Comparison of ENCODE assay signal across 14 cellular contexts in genomic region chr9:132312873-132313272, GRCh38. TPM values are rescaled to one million over a fixed set of nuclear protein-coding genes. Genes with fewer than 3 reads are reported as not detected.
DNase-seq lines count a peak whose midpoint lies in the region; ATAC-seq and TF ChIP-seq lines count a peak whose summit lies in the region.
"Had no signal": no experiment of that assay in that cellular context is flagged by ENCODE, and none has a peak within 500 bp of the region (broad histone marks: within the 10 kb centered on the region; RNA-seq: fewer than 3 reads in every experiment).

No MANE protein-coding gene starts in this region.

- H3K79me2 ChIP-seq in HCT116 (ENCODE audit: insufficient read depth, low read length) = peaks cover 75% of the 10 kb centered on the region
- H3K79me2 ChIP-seq: parathyroid adenoma had no signal

- CTCF ChIA-PET in HCT116 (lab: Charles Lee) = interaction anchor here (0.8 kb wide), 1 partner anchor 42 kb away, joined by 4 read pairs; the partner anchor contains the start of gene SETX
- CTCF ChIA-PET in activated CD4-positive, alpha-beta memory T cell treated with anti-CD3 and anti-CD28 coated beads for 36 hours (lab: Charles Lee) = no interaction called here

- H3K27me3 Mint-ChIP-seq in activated CD4-positive, alpha-beta memory T cell treated with anti-CD3 and anti-CD28 coated beads for 36 hours = no peaks in the 10 kb centered on the region

- H3K4me1 ChIP-seq in HCT116 (ENCODE audit: control insufficient read depth in 1 of 2, insufficient read depth in 2 of 2, low read length in 2 of 2) = no peaks in the 10 kb centered on the region
- H3K4me1 ChIP-seq in HAP-1 = no peaks in the 10 kb centered on the region
- H3K4me1 ChIP-seq: parathyroid adenoma, SJCRH30 had no signal

- H3K9ac ChIP-seq in HCT116 (ENCODE audit: low read length) = no peak overlapping the region
- H3K9ac ChIP-seq: parathyroid adenoma had no signal

- H3K27me3 ChIP-seq in HCT116 (ENCODE audit: insufficient read depth, low read length) (no peaks in the 10 kb centered on the region), kidney epithelial cell (ENCODE audit: control insufficient read depth, insufficient read depth, low read length) (no peaks in the 10 kb centered on the region), HAP-1 (ENCODE audit: low read depth) (no peaks in the 10 kb centered on the region)
- H3K27me3 ChIP-seq: body of pancreas, SJCRH30, thyroid gland had no signal

- no peak overlapping the region for H3K27ac ChIP-seq in HCT116 (ENCODE audit: low read depth, low read length)
- H3K27ac ChIP-seq: body of pancreas, parathyroid adenoma, SJCRH30 had no signal

- H3K9me3 ChIP-seq in HCT116 (ENCODE audit: control insufficient read depth in 1 of 2, insufficient read depth in 1 of 2, low read depth in 1 of 2, low read length in 2 of 2) = no peaks in the 10 kb centered on the region
- no peaks in the 10 kb centered on the region for H3K9me3 ChIP-seq in HAP-1
- H3K9me3 ChIP-seq: body of pancreas, SJCRH30, thyroid gland had no signal

- peaks cover 33 to 35% of the 10 kb centered on the region in 2 experiments for H3K36me3 ChIP-seq in HCT116 (ENCODE audit: control insufficient read depth in 1 of 2, insufficient read depth in 2 of 2, low read length in 2 of 2)
- no peaks in the 10 kb centered on the region for H3K36me3 ChIP-seq in kidney epithelial cell (ENCODE audit: control insufficient read depth, insufficient read depth, low read length)
- peaks cover 17% of the 10 kb centered on the region for H3K36me3 ChIP-seq in HAP-1 (replicated peaks)

- H3K4me2 ChIP-seq in HCT116 (ENCODE audit: low read length) = no peak overlapping the region

- no peak overlapping the region for H3K4me3 Mint-ChIP-seq in activated CD4-positive, alpha-beta memory T cell treated with anti-CD3 and anti-CD28 coated beads for 36 hours

- peaks cover 14% of the 10 kb centered on the region; the same call in 1 of the 2 replicates for H4K20me1 ChIP-seq in HCT116 (ENCODE audit: insufficient read depth)

- TF ChIP-seq RAD21 in HCT116 (IDR thresholded peaks at IDR 0.05; ENCODE audit: low read depth) = no peak

- peak; percentile 68 for ATAC-seq in HCT116
- no peak for ATAC-seq in GM19455 (IDR thresholded peaks at IDR 0.05; ENCODE audit: unreplicated experiment)
- ATAC-seq: body of pancreas had no signal

- H3K4me3 ChIP-seq in AG09309 (ENCODE audit: control insufficient read depth, low read depth, low read length) = no peak overlapping the region
- H3K4me3 ChIP-seq in HCT116 (replicated peaks in 1 of 2; ENCODE audit: low read depth in 1 of 2, low read length in 2 of 2) = no peak overlapping the region
- no peak overlapping the region for H3K4me3 ChIP-seq in astrocyte of the spinal cord (ENCODE audit: low read depth, low read length)
- no peak overlapping the region for H3K4me3 ChIP-seq in kidney epithelial cell (ENCODE audit: low read depth, low read length)
- no peak overlapping the region for H3K4me3 ChIP-seq in HAP-1
- H3K4me3 ChIP-seq: body of pancreas, SJCRH30, thyroid gland had no signal

- DNase-seq in AG09309 (ENCODE audit: low read depth) (no peak), HCT116 (ENCODE audit: low read depth, low spot score) (no peak), astrocyte of the spinal cord (ENCODE audit: low read depth, low spot score) (no peak), kidney epithelial cell (ENCODE audit: low read depth) (no peak), NCI-H1417 (lab: John Stamatoyannopoulos, UW) (no peak), HAP-1 (ENCODE audit: low spot score in 2 of 2) (no peak)
- no peak for DNase-seq in activated CD4-positive, alpha-beta memory T cell treated with anti-CD3 and anti-CD28 coated beads for 36 hours
- DNase-seq: activated CD4-positive, alpha-beta T cell treated with anti-CD3 and anti-CD28 coated beads, Interleukin-2, amount 50 U/mL, for 48 hours; body of pancreas; NK-92 treated with Interleukin-12 subunit alpha and Interleukin-12 subunit beta, amount 100 ng/mL, for 24 hours; SJCRH30; thyroid gland had no signal

- intact Hi-C loops in HCT116 (cut with micrococcal nuclease) = no loop called here
- intact Hi-C loops in activated CD4-positive, alpha-beta memory T cell treated with anti-CD3 and anti-CD28 coated beads for 36 hours (cut with micrococcal nuclease) = no loop called here

- no TSS peak for BruUV-seq in HCT116 (replicated peaks; lab: Mats Ljungman, UMichigan)

- POLR2A ChIA-PET in HCT116 (lab: Charles Lee) = no interaction called here
- POLR2A ChIA-PET in activated CD4-positive, alpha-beta memory T cell treated with anti-CD3 and anti-CD28 coated beads for 36 hours (lab: Charles Lee) = no interaction called here

- H2AFZ ChIP-seq in HCT116 (ENCODE audit: low read depth, low read length, poor library complexity, severe bottlenecking) = no peak overlapping the region
- H2AFZ ChIP-seq: parathyroid adenoma had no signal

- TF ChIP-seq POLR2A in HCT116 (IDR thresholded peaks at IDR 0.05; ENCODE audit: borderline replicate concordance, extremely low read depth, insufficient read depth, insufficient read length) = no peak

- no peaks in the 10 kb centered on the region for H3K9me2 ChIP-seq in HCT116 (ENCODE audit: insufficient read depth)

- TF ChIP-seq CTCF in AG09309 (IDR thresholded peaks at IDR 0.05; ENCODE audit: control insufficient read depth, insufficient read depth, low read depth, low read length, missing control alignments) (peak; percentile 8), HCT116 (IDR thresholded peaks at IDR 0.05 in 2 of 3, conservative IDR thresholded peaks at IDR 0.05 in 1 of 3; ENCODE audit: borderline replicate concordance in 1 of 3, insufficient read depth in 1 of 3, low read depth in 2 of 3, low read length in 2 of 3) (peak in 2 of 3 experiments; percentile 19 to 58; a peak in 2 of 6 replicates), astrocyte of the spinal cord (IDR thresholded peaks at IDR 0.05; ENCODE audit: low read depth, low read length) (peak; percentile 36), kidney epithelial cell (IDR thresholded peaks at IDR 0.05; ENCODE audit: insufficient read depth, low read length, poor library complexity, severe bottlenecking) (peak; percentile 6)

- H3K9me3 Mint-ChIP-seq in activated CD4-positive, alpha-beta memory T cell treated with anti-CD3 and anti-CD28 coated beads for 36 hours = no peaks in the 10 kb centered on the region

- peaks cover 10% of the 10 kb centered on the region for H3K4me1 Mint-ChIP-seq in activated CD4-positive, alpha-beta memory T cell treated with anti-CD3 and anti-CD28 coated beads for 36 hours (ENCODE audit: low read depth)

- in situ Hi-C loops in astrocyte of the spinal cord (cut with HindIII; ENCODE audit: low sequenced_read_pairs) = no loop called here
- in situ Hi-C loops in HAP-1 (cut with MboI; ENCODE audit: low sequenced_read_pairs) = no loop called here

- RAD21 ChIA-PET in HCT116 (lab: Charles Lee; ENCODE audit: low non-redundant PET in 1 of 2, low total read pairs in 2 of 2, uncharacterized antibody in 2 of 2, unreplicated experiment in 2 of 2) = no interaction called here

- H3K36me3 Mint-ChIP-seq in activated CD4-positive, alpha-beta memory T cell treated with anti-CD3 and anti-CD28 coated beads for 36 hours = peaks cover 49% of the 10 kb centered on the region

- H3K27ac Mint-ChIP-seq in activated CD4-positive, alpha-beta memory T cell treated with anti-CD3 and anti-CD28 coated beads for 36 hours = no peak overlapping the region

TF ChIP-seq in HCT116, 20 proteins besides CTCF, POLR2A, EP300 and RAD21:
- TF ChIP-seq ZBTB33 (IDR thresholded peaks at IDR 0.05; ENCODE audit: extremely low read depth, insufficient replicate concordance, low read length) (no peak), ELF1 (IDR thresholded peaks at IDR 0.05; ENCODE audit: borderline replicate concordance, low read depth) (no peak), ZFX (IDR thresholded peaks at IDR 0.05) (no peak), EZH2phosphoT487 (IDR thresholded peaks at IDR 0.05; ENCODE audit: borderline replicate concordance) (no peak), EZH2 (IDR thresholded peaks at IDR 0.05) (no peak), CEBPB (IDR thresholded peaks at IDR 0.05; ENCODE audit: low read depth) (no peak)

RNA-seq across cellular contexts. Expression of gene SETX, which starts 41.9 kb away (rescaled TPM):
- 38.5 TPM for total RNA-seq in HCT116 (2021; ENCODE audit: unreplicated experiment)
- 12.2 and 13.5 TPM in 2 replicates for polyA plus RNA-seq in HCT116 (2012)
- 44.2 and 46.0 TPM in 2 replicates for total RNA-seq in kidney epithelial cell
- total RNA-seq in activated CD4-positive, alpha-beta memory T cell treated with anti-CD3 and anti-CD28 coated beads for 36 hours = 10 to 100 TPM; 41.6 to 42.3 TPM
